ENCODE assay signal across 22 cellular contexts in genomic region chr15:100133001-100133400, GRCh38.
DNase-seq lines count a peak whose midpoint lies in the region; ATAC-seq and TF ChIP-seq lines count a peak whose summit lies in the region.
"Had no signal": no experiment of that assay in that cellular context is flagged by ENCODE, and none has a peak within 500 bp of the region (broad histone marks: within the 10 kb centered on the region; RNA-seq: fewer than 3 reads in every experiment).

No MANE protein-coding gene starts in this region.

- H3K79me1 ChIP-seq in H9 (ENCODE audit: insufficient read depth, low read depth, low read length, poor library complexity, severe bottlenecking): no peaks in the 10 kb centered on the region

- H3K23ac ChIP-seq in H9 (ENCODE audit: insufficient read length, low read depth, low read length): no peak overlapping the region

- no peaks in the 10 kb centered on the region for H3K27me3 ChIP-seq in H9 (ENCODE audit: insufficient read depth, low read length)
- peaks cover 8% of the 10 kb centered on the region for H3K27me3 ChIP-seq in foreskin keratinocyte
- no peaks in the 10 kb centered on the region for H3K27me3 ChIP-seq in thyroid gland
- H3K27me3 ChIP-seq: BLaER1 had no signal

- no peak overlapping the region for H4K8ac ChIP-seq in H9 (replicated peaks; ENCODE audit: insufficient read length, low read depth, low read length)

- H3K4me1 ChIP-seq in H9 (ENCODE audit: insufficient read depth, low read length) (no peaks in the 10 kb centered on the region), foreskin keratinocyte (no peaks in the 10 kb centered on the region), thyroid gland (no peaks in the 10 kb centered on the region)

- H3K27me3 Mint-ChIP-seq in H9 (ENCODE audit: low read depth) (peaks cover 11% of the 10 kb centered on the region), T-helper 17 cell (no peaks in the 10 kb centered on the region)
- H3K27me3 Mint-ChIP-seq: CD4-positive, alpha-beta T cell had no signal

- H3T11ph ChIP-seq in H9 (ENCODE audit: low read length): no peak overlapping the region

- H3K79me2 ChIP-seq in H9 (ENCODE audit: insufficient read depth, low read length): no peaks in the 10 kb centered on the region

- no peak overlapping the region for H3K56ac ChIP-seq in H9 (ENCODE audit: insufficient read length, low read depth, low read length)

- H4K91ac ChIP-seq in H9 (ENCODE audit: insufficient read length, low read depth, low read length): no peak overlapping the region

- H3K27ac ChIP-seq in H9 (ENCODE audit: insufficient read length, low read depth, low read length): no peak overlapping the region
- no peak overlapping the region for H3K27ac ChIP-seq in foreskin keratinocyte
- H3K27ac ChIP-seq in thyroid gland: no peak overlapping the region
- H3K27ac ChIP-seq: BLaER1 had no signal

- TF ChIP-seq CTCF in H9 (conservative IDR thresholded peaks at IDR 0.05): peak; percentile 56
- peak; percentile 6 for TF ChIP-seq CTCF in foreskin keratinocyte (conservative IDR thresholded peaks at IDR 0.05)
- TF ChIP-seq CTCF in thyroid gland (IDR thresholded peaks at IDR 0.05): no peak

- H3K4ac ChIP-seq in H9 (ENCODE audit: low read depth, low read length): no peak overlapping the region

- no peak for TF ChIP-seq POLR2A in thyroid gland (IDR thresholded peaks at IDR 0.05)

- H3K36me3 ChIP-seq in thyroid gland: no peaks in the 10 kb centered on the region
- H3K36me3 ChIP-seq: BLaER1 had no signal

- no peak overlapping the region for H2AK5ac ChIP-seq in H9 (ENCODE audit: insufficient read length, low read length)

- 0 out of 7 replicates have a peak, but pooled peaks cover 0 to 3% (median 0%) of the 10 kb centered on the region in 3 experiments for H3K36me3 Mint-ChIP-seq in H9 (ENCODE audit: insufficient read depth in 1 of 3, low read depth in 3 of 3)
- peaks cover 2% of the 10 kb centered on the region for H3K36me3 Mint-ChIP-seq in T-helper 17 cell (ENCODE audit: low read depth)

- H3K14ac ChIP-seq in H9 (ENCODE audit: insufficient read depth, low read length): no peak overlapping the region

- no peak for ATAC-seq in foreskin keratinocyte
- no peak for ATAC-seq in T-helper 17 cell
- ATAC-seq in GM19467 (IDR thresholded peaks at IDR 0.05; ENCODE audit: unreplicated experiment): no peak
- ATAC-seq: Panc1, SK-N-SH treated with all-trans-retinoic acid at 6 μM for 48 hours had no signal

- intact Hi-C loops in thyroid gland (cut with DNase I): no loop called here

- no peaks in the 10 kb centered on the region for H3K23me2 ChIP-seq in H9 (ENCODE audit: insufficient read length, low read depth, low read length, poor library complexity, severe bottlenecking)

- H2BK12ac ChIP-seq in H9 (ENCODE audit: insufficient read length, low read depth, low read length): no peak overlapping the region

- no peaks in the 10 kb centered on the region for H4K20me1 ChIP-seq in H9 (ENCODE audit: control insufficient read depth, insufficient read depth, insufficient read length)
- H4K20me1 ChIP-seq: BLaER1 had no signal

- H3K27ac Mint-ChIP-seq in H9 (no peak overlapping the region), T-helper 17 cell (no peak overlapping the region)
- H3K27ac Mint-ChIP-seq: CD4-positive, alpha-beta T cell had no signal

- no peak overlapping the region for H2BK15ac ChIP-seq in H9 (ENCODE audit: low read depth, low read length)

- no peak overlapping the region for H2BK5ac ChIP-seq in H9 (ENCODE audit: insufficient read length, low read length)

- no peak overlapping the region for H3K4me2 ChIP-seq in H9 (ENCODE audit: insufficient read depth, insufficient read length, low read length)
- H3K4me2 ChIP-seq: BLaER1 had no signal

- no peak overlapping the region for H3K9ac ChIP-seq in H9 (ENCODE audit: extremely low read depth, insufficient read length, low read length)
- H3K9ac ChIP-seq: BLaER1 had no signal

- no peak overlapping the region for H2AFZ ChIP-seq in H9 (ENCODE audit: low read length)

- DNase-seq in H9: peak; percentile 55
- DNase-seq in SK-MEL-5 (ENCODE audit: low read depth, low spot score): peak; percentile 43
- DNase-seq in foreskin keratinocyte: no peak
- DNase-seq in T-helper 17 cell: no peak
- DNase-seq in NCI-H748 treated with DMSO at 0.1 percent for 48 hours (lab: John Stamatoyannopoulos, UW): no peak
- no peak for DNase-seq in thyroid gland
- DNase-seq: ACHN; CD4-positive, alpha-beta T cell; COR-L47; DMS 273 treated with DMSO at 0.1 percent for 48 hours; DMS79 treated with DMSO at 0.1 percent for 48 hours; NCI-H1092 treated with DMSO at 0.1 percent for 48 hours; NCI-H1436 treated with DMSO at 0.1 percent for 48 hours; NCI-H1930; NCI-H2227 treated with DMSO at 0.1 percent for 48 hours; NCI-H510A; NK-92 treated with Interleukin-12 subunit alpha and Interleukin-12 subunit beta, amount 100 ng/mL, for 24 hours; SIG-M5 had no signal

- no peak overlapping the region for H3K4me3 ChIP-seq in thyroid gland (replicated peaks in 1 of 3)
- H3K4me3 ChIP-seq: BLaER1 had no signal

- H3K4me1 Mint-ChIP-seq in H9 (0 out of 4 replicates have a peak, but pooled peaks cover 0 to 2% of the 10 kb centered on the region in 2 experiments), T-helper 17 cell (no peaks in the 10 kb centered on the region)

- H3K4me3 Mint-ChIP-seq in H9 (no peak overlapping the region), T-helper 17 cell (no peak overlapping the region)
- H3K4me3 Mint-ChIP-seq: CD4-positive, alpha-beta T cell had no signal

- H3K18ac ChIP-seq in H9 (ENCODE audit: insufficient read length, low read depth, low read length): no peak overlapping the region

- no peaks in the 10 kb centered on the region for H3K9me3 ChIP-seq in H9 (ENCODE audit: control insufficient read depth, low read depth, low read length)
- H3K9me3 ChIP-seq in T-helper 17 cell (ENCODE audit: control insufficient read depth, low read length, poor library complexity, severe bottlenecking): no peaks in the 10 kb centered on the region
- H3K9me3 ChIP-seq in thyroid gland: no peaks in the 10 kb centered on the region

- H2BK20ac ChIP-seq in H9 (ENCODE audit: low read depth, low read length, poor library complexity, severe bottlenecking): no peak overlapping the region

- no peak overlapping the region for H2BK120ac ChIP-seq in H9 (ENCODE audit: low read depth, low read length, poor library complexity, severe bottlenecking)

- H4K5ac ChIP-seq in H9 (ENCODE audit: insufficient read length, low read depth, low read length): no peak overlapping the region

- no peaks in the 10 kb centered on the region for H3K9me3 Mint-ChIP-seq in H9

- in situ Hi-C loops in SK-MEL-5 (cut with HindIII; ENCODE audit: low pct_unique_long_range_greater_than_20kb, low sequenced_read_pairs): no loop called here

- no CpG with 5 or more reads among the region's 3 CpGs for WGBS in H9 (ENCODE audit: extremely low coverage, insufficient read length, low lambda C conversion rate)
- 77 to 93% methylated on average over 3 of the region's 3 CpGs for WGBS in thyroid gland, 2 donors

Comparison
In these comparisons a context has a peak if more than half of its experiments do, and no peak if none do; other contexts are left out.
1. DNase-seq: peak in H9 (single experiment) and SK-MEL-5 (single experiment); none in foreskin keratinocyte (0 of 2), T-helper 17 cell (0 of 3), NCI-H748 treated with DMSO at 0.1 percent for 48 hours (single experiment) and thyroid gland (0 of 2).
2. CTCF ChIP-seq: peak in H9 (single experiment) and foreskin keratinocyte (single experiment); none in thyroid gland (0 of 6).